Comparison of ENCODE assay signal across 13 cellular contexts in the genomic region with DNA sequence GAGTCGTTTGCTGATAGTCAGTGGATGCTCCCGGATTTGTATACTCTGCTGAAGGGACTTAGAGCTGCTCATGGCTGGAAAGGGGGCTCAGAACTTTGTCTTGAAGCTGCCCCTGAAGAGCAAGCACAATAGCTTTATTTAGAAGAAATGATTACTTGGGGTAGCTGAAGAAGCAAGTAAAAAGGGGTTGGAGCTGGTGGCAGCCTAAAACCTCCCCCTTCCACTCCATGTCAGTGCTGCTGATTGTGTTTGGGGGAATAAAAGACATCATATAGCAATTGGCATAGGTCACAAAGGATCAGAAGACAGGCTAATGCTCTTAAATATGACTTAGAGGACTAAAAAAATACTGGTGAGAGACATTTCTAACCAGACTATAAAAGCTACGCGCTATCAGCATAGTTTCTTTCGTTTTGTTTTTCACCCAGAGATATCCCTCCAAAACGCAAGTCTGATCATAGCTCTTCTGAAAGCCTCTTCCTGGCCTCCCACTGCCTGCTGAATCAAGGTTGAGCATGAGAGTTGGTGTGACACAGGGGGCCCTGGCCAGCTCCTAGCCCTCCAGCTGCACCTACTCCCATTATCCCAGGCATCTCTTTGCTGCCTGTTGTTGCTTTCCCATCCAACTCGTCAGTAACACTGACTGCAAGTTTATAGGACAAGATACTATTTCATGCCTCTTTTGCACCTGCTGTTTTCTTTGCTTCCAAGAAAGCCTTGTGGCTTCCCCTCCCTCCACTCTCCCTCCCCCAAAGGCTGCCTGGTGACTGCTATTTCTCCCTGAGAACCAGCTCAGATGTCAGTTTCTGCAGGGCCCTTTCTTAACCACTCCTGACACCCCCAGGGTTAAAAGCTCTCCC. TPM values are rescaled to one million over a fixed set of nuclear protein-coding genes. Genes with fewer than 3 reads are reported as not detected.
DNase-seq lines count a peak whose midpoint lies in the region; ATAC-seq and TF ChIP-seq lines count a peak whose summit lies in the region.
"Had no signal": no experiment of that assay in that cellular context is flagged by ENCODE, and none has a peak within 500 bp of the region (broad histone marks: within the 10 kb centered on the region; RNA-seq: fewer than 3 reads in every experiment).

No MANE protein-coding gene starts in this region.

- no TSS peak for BruUV-seq in PC-9 (replicated peaks; lab: Mats Ljungman, UMichigan)

- H2BK12ac ChIP-seq in mesenchymal stem cell (ENCODE audit: low read length in 2 of 2), result no peak overlapping the region

- ATAC-seq in HG02588 (IDR thresholded peaks at IDR 0.05; ENCODE audit: unreplicated experiment), result no peak
- ATAC-seq: HCT116 had no signal

- no peak for TF ChIP-seq CTCF in PC-9 (conservative IDR thresholded peaks at IDR 0.05)

- H3K23ac ChIP-seq in mesenchymal stem cell (ENCODE audit: low read length in 2 of 2), result no peak overlapping the region

- H3K4ac ChIP-seq in mesenchymal stem cell (ENCODE audit: low read depth in 1 of 2, low read length in 2 of 2), result no peak overlapping the region

- peaks cover 9% of the 10 kb centered on the region for H3K9me3 Mint-ChIP-seq in activated CD4-positive, alpha-beta memory T cell treated with anti-CD3 and anti-CD28 coated beads, Interleukin-2, amount 10 ng/mL, durations not matched to agents 7 days and 5 days

- no peak overlapping the region for H3K14ac ChIP-seq in mesenchymal stem cell (ENCODE audit: low read length in 2 of 2)

- intact Hi-C loops in cardiac septum (cut with DNase I), result no loop called here
- intact Hi-C loops in PC-9 (cut with micrococcal nuclease; ENCODE audit: unreplicated experiment), result no loop called here

- 88% methylated on average over 7 of the region's 7 CpGs for WGBS in mesenchymal stem cell

- peak overlapping the region; percentile 60 for H3K4me3 Mint-ChIP-seq in activated CD4-positive, alpha-beta memory T cell treated with anti-CD3 and anti-CD28 coated beads, Interleukin-2, amount 10 ng/mL, durations not matched to agents 7 days and 5 days

- H2AFZ ChIP-seq in mesenchymal stem cell (ENCODE audit: low read depth, low read length) (no peak overlapping the region), PC-9 (no peak overlapping the region)

- H3K36me3 Mint-ChIP-seq in activated CD4-positive, alpha-beta memory T cell treated with anti-CD3 and anti-CD28 coated beads, Interleukin-2, amount 10 ng/mL, durations not matched to agents 7 days and 5 days (ENCODE audit: low read depth), result peaks cover 8% of the 10 kb centered on the region

- H3K4me2 ChIP-seq in mesenchymal stem cell (ENCODE audit: low read length, poor library complexity, severe bottlenecking) (no peak overlapping the region), PC-9 (no peak overlapping the region)

- H2BK5ac ChIP-seq in mesenchymal stem cell (ENCODE audit: low read depth, low read length, poor library complexity, severe bottlenecking), result no peak overlapping the region

- H2AK5ac ChIP-seq in mesenchymal stem cell (ENCODE audit: low read length, severe bottlenecking), result peak overlapping the region; percentile 1

- no peak overlapping the region for H2BK15ac ChIP-seq in mesenchymal stem cell (ENCODE audit: low read depth, poor library complexity, severe bottlenecking)

- peaks cover 24% of the 10 kb centered on the region for H3K4me1 Mint-ChIP-seq in activated CD4-positive, alpha-beta memory T cell treated with anti-CD3 and anti-CD28 coated beads, Interleukin-2, amount 10 ng/mL, durations not matched to agents 7 days and 5 days

- H3K4me3 ChIP-seq in mesenchymal stem cell (ENCODE audit: insufficient read depth in 1 of 2, low read depth in 1 of 2, low read length in 2 of 2), result no peak overlapping the region
- no peak overlapping the region for H3K4me3 ChIP-seq in PC-9
- H3K4me3 ChIP-seq: adrenal gland had no signal

- H3K9me3 ChIP-seq in mesenchymal stem cell (ENCODE audit: control insufficient read depth, low read length) (no peaks in the 10 kb centered on the region), PC-9 (ENCODE audit: insufficient read depth, low read depth) (no peaks in the 10 kb centered on the region; the same call in 1 of the 2 replicates)
- H3K9me3 ChIP-seq: adrenal gland, Caco-2 had no signal

- no peak overlapping the region for H4K8ac ChIP-seq in mesenchymal stem cell (ENCODE audit: low read length)

- H2BK120ac ChIP-seq in mesenchymal stem cell (ENCODE audit: low read depth, low read length), result no peak overlapping the region

- H3K27ac Mint-ChIP-seq in activated CD4-positive, alpha-beta memory T cell treated with anti-CD3 and anti-CD28 coated beads, Interleukin-2, amount 10 ng/mL, durations not matched to agents 7 days and 5 days, result peak overlapping the region; percentile 61

- H3K79me2 ChIP-seq in PC-9 (ENCODE audit: low read depth), result no peaks in the 10 kb centered on the region

- H3K27ac ChIP-seq in mesenchymal stem cell (ENCODE audit: low read length, poor library complexity, severe bottlenecking) (no peak overlapping the region), PC-9 (no peak overlapping the region)
- H3K27ac ChIP-seq: adrenal gland had no signal

- CTCF ChIA-PET in activated CD4-positive, alpha-beta memory T cell treated with anti-CD3 and anti-CD28 coated beads, Interleukin-2, amount 10 ng/mL, durations not matched to agents 7 days and 5 days (lab: Charles Lee), result interaction anchor here (0.8 to 1.5 kb wide), 7 partner anchors 11 to 470 kb away, joined by 3 to 6 read pairs (median 3); no protein-coding TSS in a partner anchor
- CTCF ChIA-PET in PC-9 (lab: Charles Lee), result no interaction called here

- H3K27me3 Mint-ChIP-seq in activated CD4-positive, alpha-beta memory T cell treated with anti-CD3 and anti-CD28 coated beads, Interleukin-2, amount 10 ng/mL, durations not matched to agents 7 days and 5 days, result no peaks in the 10 kb centered on the region

- no peaks in the 10 kb centered on the region for H3K79me1 ChIP-seq in mesenchymal stem cell (replicated peaks; ENCODE audit: low read length, poor library complexity, severe bottlenecking)

- H3F3A ChIP-seq in PC-9 (ENCODE audit: insufficient read depth, low read depth), result no peaks in the 10 kb centered on the region

- no peak overlapping the region for H4K91ac ChIP-seq in mesenchymal stem cell (ENCODE audit: low read length)

- no peaks in the 10 kb centered on the region for H3K36me3 ChIP-seq in mesenchymal stem cell (ENCODE audit: control insufficient read depth in 1 of 2, insufficient read depth in 2 of 2, low read depth in 1 of 2, low read length in 2 of 2)
- no peaks in the 10 kb centered on the region for H3K36me3 ChIP-seq in PC-9 (ENCODE audit: low read depth)
- H3K36me3 ChIP-seq: adrenal gland had no signal

- H3K9me2 ChIP-seq in PC-9 (ENCODE audit: insufficient read depth), result no peaks in the 10 kb centered on the region

- POLR2A ChIA-PET in activated CD4-positive, alpha-beta memory T cell treated with anti-CD3 and anti-CD28 coated beads, Interleukin-2, amount 10 ng/mL, durations not matched to agents 7 days and 5 days (lab: Charles Lee), result interaction anchor here (0.8 kb wide), 1 partner anchor 84 kb away, joined by 3 read pairs; no protein-coding TSS in a partner anchor
- POLR2A ChIA-PET in PC-9 (lab: Charles Lee; ENCODE audit: unreplicated experiment), result interaction anchor here (0.7 kb wide), 1 partner anchor 158 kb away, joined by 4 read pairs; no protein-coding TSS in a partner anchor

- H3K27me3 ChIP-seq in mesenchymal stem cell (ENCODE audit: control insufficient read depth in 1 of 2, insufficient read depth in 1 of 2, low read length in 2 of 2), result no peaks in the 10 kb centered on the region
- no peaks in the 10 kb centered on the region for H3K27me3 ChIP-seq in PC-9 (ENCODE audit: insufficient read depth, low read depth)
- H3K27me3 ChIP-seq: adrenal gland had no signal

- H3K4me1 ChIP-seq in mesenchymal stem cell (ENCODE audit: control insufficient read depth, insufficient read depth, low read depth, low read length) (peaks cover 12% of the 10 kb centered on the region), PC-9 (replicated peaks; ENCODE audit: insufficient read depth) (peaks cover 2% of the 10 kb centered on the region; the same call in 1 of the 2 replicates)
- H3K4me1 ChIP-seq: Caco-2 had no signal

- H3K9ac ChIP-seq in mesenchymal stem cell (ENCODE audit: low read length), result no peak overlapping the region

- DNase-seq in stimulated activated CD4-positive, alpha-beta T cell treated with anti-CD3 and anti-CD28 coated beads, Interleukin-15, amount 100 ng/mL, for 24 hours, result peak; percentile 5
- DNase-seq in stimulated activated CD4-positive, alpha-beta T cell treated with anti-CD3 and anti-CD28 coated beads, Interleukin-4, amount 100 ng/mL, for 4 hours, result no peak
- DNase-seq in activated CD4-positive, alpha-beta memory T cell treated with anti-CD3 and anti-CD28 coated beads, Interleukin-2, amount 10 ng/mL, durations not matched to agents 7 days and 5 days, result peak; percentile 17
- DNase-seq in mesenchymal stem cell, result peak; percentile 34
- no peak for DNase-seq in NCI-H2081 treated with DMSO at 0.1 percent for 48 hours (lab: John Stamatoyannopoulos, UW)
- DNase-seq in cardiac septum (ENCODE audit: low spot score), result no peak
- DNase-seq in PC-9, result no peak
- DNase-seq: adrenal gland, Caco-2, NCI-H82, T1000 had no signal

- no peaks in the 10 kb centered on the region for H4K20me1 ChIP-seq in PC-9 (ENCODE audit: insufficient read depth)

- no peak overlapping the region for H3K18ac ChIP-seq in mesenchymal stem cell (ENCODE audit: low read depth in 1 of 2, low read length in 2 of 2)

RNA-seq across cellular contexts. Expression of a gene that starts 33.9 kb away (rescaled TPM):
- total RNA-seq in activated CD4-positive, alpha-beta memory T cell treated with anti-CD3 and anti-CD28 coated beads, Interleukin-2, amount 10 ng/mL, durations not matched to agents 7 days and 5 days, result 10 to 100 TPM; 27.9 to 35.1 TPM
- 54.2 TPM for polyA plus RNA-seq in mesenchymal stem cell (2013, experiment 1 of 2)
- 54.0 TPM for polyA plus RNA-seq in mesenchymal stem cell (2013, experiment 2 of 2)
- 79.2 TPM for total RNA-seq in cardiac septum
- total RNA-seq in PC-9 (2021), result 11.3 and 13.5 TPM in 2 replicates

Comparison
In these comparisons a context has a peak if more than half of its experiments do, and no peak if none do; other contexts are left out.
1. DNase-seq: peak in stimulated activated CD4-positive, alpha-beta T cell treated with anti-CD3 and anti-CD28 coated beads, Interleukin-15, amount 100 ng/mL, for 24 hours (single experiment), activated CD4-positive, alpha-beta memory T cell treated with anti-CD3 and anti-CD28 coated beads, Interleukin-2, amount 10 ng/mL, durations not matched to agents 7 days and 5 days (single experiment) and mesenchymal stem cell (single experiment); none in stimulated activated CD4-positive, alpha-beta T cell treated with anti-CD3 and anti-CD28 coated beads, Interleukin-4, amount 100 ng/mL, for 4 hours (0 of 2), NCI-H2081 treated with DMSO at 0.1 percent for 48 hours (single experiment), cardiac septum (single experiment) and PC-9 (0 of 2).